Comparison of ENCODE assay signal across 34 cellular contexts in the genomic region with DNA sequence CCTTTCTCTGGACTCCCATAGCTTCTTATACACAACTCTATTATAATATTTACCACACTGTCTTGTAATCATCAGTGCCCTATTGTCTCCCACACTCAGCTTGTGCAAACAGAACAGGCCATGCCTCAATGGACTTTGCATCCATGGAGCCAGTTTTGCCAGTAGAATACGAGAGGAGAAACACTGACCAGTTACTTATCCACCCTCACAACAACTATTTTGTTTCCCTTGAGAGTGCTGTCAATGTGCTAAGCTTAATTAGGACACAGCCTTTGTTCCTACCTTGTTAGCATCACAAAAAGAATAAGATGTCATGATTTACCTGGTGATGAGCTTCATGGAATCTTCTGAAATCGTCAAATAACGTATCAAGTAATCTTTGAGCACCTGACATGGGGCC. TPM values are rescaled to one million over a fixed set of nuclear protein-coding genes. Genes with fewer than 3 reads are reported as not detected.
"Had no signal": no experiment of that assay in that cellular context is flagged by ENCODE, and none has a peak within 500 bp of the region (broad histone marks: within the 10 kb centered on the region; RNA-seq: fewer than 3 reads in every experiment).

No MANE protein-coding gene starts in this region.

- ATAC-seq: activated CD8-positive, alpha-beta memory T cell treated with anti-CD3 and anti-CD28 coated beads, Interleukin-2, amount 10 ng/mL, durations not matched to agents 7 days and 5 days; activated CD8-positive, alpha-beta T cell treated with anti-CD3 and anti-CD28 coated beads, Interleukin-2, amount 10 ng/mL, durations not matched to agents 7 days and 5 days; activated naive CD4-positive, alpha-beta T cell treated with anti-CD3 and anti-CD28 coated beads, Interleukin-2, amount 50 U/mL, for 72 hours; activated T-cell treated with anti-CD3 and anti-CD28 coated beads, Interleukin-2, amount 50 U/mL, for 72 hours; naive thymus-derived CD4-positive, alpha-beta T cell; pancreas; psoas muscle; stimulated activated memory B cell treated with anti-CD40 and anti-IgM and Interleukin-4, amounts not matched to agents 10 μg/mL and 1 μg/mL and 100 μg/mL, for 72 hours; stimulated activated naive CD8-positive, alpha-beta T cell treated with anti-CD3 and anti-CD28 coated beads, Interleukin-15, amount 100 ng/mL, for 72 hours had no signal

- H3K27ac ChIP-seq: left ventricle myocardium inferior, pancreas, psoas muscle, sigmoid colon, upper lobe of left lung, vagina had no signal

- DNase-seq: activated B cell treated with CpG ODN at 0.5 μM for 24 hours; activated CD4-positive, alpha-beta T cell treated with anti-CD3 and anti-CD28 coated beads, Interleukin-2, amount 50 U/mL, for 1 hour; activated CD8-positive, alpha-beta memory T cell treated with anti-CD3 and anti-CD28 coated beads, Interleukin-2, amount 10 ng/mL, durations not matched to agents 7 days and 5 days; activated CD8-positive, alpha-beta T cell treated with anti-CD3 and anti-CD28 coated beads, Interleukin-2, amount 10 ng/mL, durations not matched to agents 7 days and 5 days; activated naive CD4-positive, alpha-beta T cell; activated T-cell treated with anti-CD3 and anti-CD28 coated beads, Interleukin-2, amount 50 U/mL, for 72 hours; central memory CD4-positive, alpha-beta T cell; foreskin melanocyte; heart right ventricle; kidney glomerular epithelial cell; left ventricle myocardium inferior; naive thymus-derived CD4-positive, alpha-beta T cell; nucleus accumbens; pancreas; psoas muscle; sigmoid colon; stimulated activated CD4-positive, alpha-beta T cell treated with anti-CD3 and anti-CD28 coated beads, Interleukin-1b, Interleukin-23, amount 100 ng/mL, for 48 hours; stimulated activated CD4-positive, alpha-beta T cell treated with anti-CD3 and anti-CD28 coated beads, Interleukin-4, amount 100 ng/mL, for 4 hours; stimulated activated CD8-positive, alpha-beta memory T cell treated with anti-CD3 and anti-CD28 coated beads, Interleukin-4, amount 100 ng/mL, for 48 hours; stimulated activated naive CD8-positive, alpha-beta T cell treated with anti-CD3 and anti-CD28 coated beads, Interleukin-15, amount 100 ng/mL, for 72 hours; substantia nigra; T-helper 2 cell had no signal

- H3K36me3 Mint-ChIP-seq: activated CD8-positive, alpha-beta memory T cell treated with anti-CD3 and anti-CD28 coated beads, Interleukin-2, amount 10 ng/mL, durations not matched to agents 7 days and 5 days; mesothelial cell of epicardium; stimulated activated memory B cell treated with anti-CD40 and anti-IgM and Interleukin-4, amounts not matched to agents 10 μg/mL and 1 μg/mL and 100 μg/mL, for 72 hours had no signal

- H3K4me3 ChIP-seq: breast epithelium, left ventricle myocardium inferior, pancreas, psoas muscle, sigmoid colon, smooth muscle cell, upper lobe of left lung, vagina had no signal

- H3K27ac Mint-ChIP-seq: activated B cell treated with CpG ODN at 0.5 μM for 24 hours; activated CD8-positive, alpha-beta memory T cell treated with anti-CD3 and anti-CD28 coated beads, Interleukin-2, amount 10 ng/mL, durations not matched to agents 7 days and 5 days; activated CD8-positive, alpha-beta T cell treated with anti-CD3 and anti-CD28 coated beads, Interleukin-2, amount 10 ng/mL, durations not matched to agents 7 days and 5 days; activated naive CD4-positive, alpha-beta T cell treated with anti-CD3 and anti-CD28 coated beads, Interleukin-2, amount 50 U/mL, for 72 hours; activated T-cell treated with anti-CD3 and anti-CD28 coated beads, Interleukin-2, amount 50 U/mL, for 72 hours; mesothelial cell of epicardium; naive thymus-derived CD4-positive, alpha-beta T cell; stimulated activated memory B cell treated with anti-CD40 and anti-IgM and Interleukin-4, amounts not matched to agents 10 μg/mL and 1 μg/mL and 100 μg/mL, for 72 hours; stimulated activated naive CD8-positive, alpha-beta T cell treated with anti-CD3 and anti-CD28 coated beads, Interleukin-15, amount 100 ng/mL, for 72 hours had no signal

- H3K4me1 Mint-ChIP-seq: activated B cell treated with CpG ODN at 0.5 μM for 24 hours; activated CD8-positive, alpha-beta memory T cell treated with anti-CD3 and anti-CD28 coated beads, Interleukin-2, amount 10 ng/mL, durations not matched to agents 7 days and 5 days; naive thymus-derived CD4-positive, alpha-beta T cell; stimulated activated memory B cell treated with anti-CD40 and anti-IgM and Interleukin-4, amounts not matched to agents 10 μg/mL and 1 μg/mL and 100 μg/mL, for 72 hours; stimulated activated naive CD8-positive, alpha-beta T cell treated with anti-CD3 and anti-CD28 coated beads, Interleukin-15, amount 100 ng/mL, for 72 hours had no signal

- H3K4me2 ChIP-seq: smooth muscle cell had no signal

- H3K27me3 ChIP-seq: breast epithelium, upper lobe of left lung, vagina had no signal

- H3K4me3 Mint-ChIP-seq: activated B cell treated with CpG ODN at 0.5 μM for 24 hours; activated CD8-positive, alpha-beta memory T cell treated with anti-CD3 and anti-CD28 coated beads, Interleukin-2, amount 10 ng/mL, durations not matched to agents 7 days and 5 days; activated CD8-positive, alpha-beta T cell treated with anti-CD3 and anti-CD28 coated beads, Interleukin-2, amount 10 ng/mL, durations not matched to agents 7 days and 5 days; activated T-cell treated with anti-CD3 and anti-CD28 coated beads, Interleukin-2, amount 50 U/mL, for 72 hours; mesothelial cell of epicardium; naive thymus-derived CD4-positive, alpha-beta T cell; neural crest cell; stimulated activated memory B cell treated with anti-CD40 and anti-IgM and Interleukin-4, amounts not matched to agents 10 μg/mL and 1 μg/mL and 100 μg/mL, for 72 hours; stimulated activated naive CD8-positive, alpha-beta T cell treated with anti-CD3 and anti-CD28 coated beads, Interleukin-15, amount 100 ng/mL, for 72 hours had no signal

- H3K4me1 ChIP-seq: breast epithelium, pancreas, sigmoid colon, vagina had no signal

- H3K36me3 ChIP-seq: breast epithelium, heart right ventricle, pancreas, sigmoid colon, upper lobe of left lung, vagina had no signal

RNA-seq across cellular contexts. Expression of gene LRRC52, which starts 18.1 kb away (rescaled TPM):
- total RNA-seq: activated B cell treated with CpG ODN at 0.5 μM for 24 hours; activated CD8-positive, alpha-beta memory T cell treated with anti-CD3 and anti-CD28 coated beads, Interleukin-2, amount 10 ng/mL, durations not matched to agents 7 days and 5 days; activated CD8-positive, alpha-beta T cell treated with anti-CD3 and anti-CD28 coated beads, Interleukin-2, amount 10 ng/mL, durations not matched to agents 7 days and 5 days; activated naive CD4-positive, alpha-beta T cell treated with anti-CD3 and anti-CD28 coated beads, Interleukin-2, amount 50 U/mL, for 72 hours; activated T-cell treated with anti-CD3 and anti-CD28 coated beads, Interleukin-2, amount 50 U/mL, for 72 hours; breast epithelium; endothelial cell of umbilical vein; glomerular endothelial cell; lung microvascular endothelial cell; mesothelial cell of epicardium; naive thymus-derived CD4-positive, alpha-beta T cell; neural crest cell; pancreas; psoas muscle; sigmoid colon; smooth muscle cell; vagina had no signal
- polyA plus RNA-seq: endothelial cell of umbilical vein; esophagus; naive thymus-derived CD4-positive, alpha-beta T cell; pancreas; sigmoid colon; smooth muscle cell had no signal
